Comparison of ENCODE assay signal across 1 cellular context in genomic region chr7:1503816-1504775, GRCh38.
TF ChIP-seq lines count a peak whose summit lies in the region.

Gene INTS1 (minus strand): TSS chr7:1504389. CDS start chr7:1503960, 429 bp downstream.

TF ChIP-seq in HepG2, 621 proteins besides CTCF, POLR2A, EP300 and RAD21 (continued from another document and continues in another):
- TF ChIP-seq ZNF761 (CRISPR knock-in tag; conservative IDR thresholded peaks at IDR 0.05) = 0 out of 2 replicates have a peak, but pooled peaks have one; percentile 28
- TF ChIP-seq FOXP1 (IDR thresholded peaks at IDR 0.05) = no peak
- no peak; the same call in 1 of the 2 replicates for TF ChIP-seq FOXP1 (CRISPR knock-in tag; IDR thresholded peaks at IDR 0.05)
- peak; percentile 84 for TF ChIP-seq POLR2G (IDR thresholded peaks at IDR 0.05; ENCODE audit: low read depth, low read length)
- no peak for TF ChIP-seq ZNF275 (CRISPR knock-in tag; IDR thresholded peaks at IDR 0.05; ENCODE audit: borderline replicate concordance)
- no peak for TF ChIP-seq THYN1 (CRISPR knock-in tag; IDR thresholded peaks at IDR 0.05; ENCODE audit: borderline replicate concordance, low read depth)
- peak; percentile 56 for TF ChIP-seq POLR2AphosphoS5 (IDR thresholded peaks at IDR 0.05; ENCODE audit: low read depth, low read length)
- peak; percentile 36; the same call in 1 of the 2 replicates for TF ChIP-seq NR2F2 (IDR thresholded peaks at IDR 0.05; ENCODE audit: borderline replicate concordance, low read depth)
- peak; percentile 97 for TF ChIP-seq FOXA3 (CRISPR knock-in tag; IDR thresholded peaks at IDR 0.05)
- TF ChIP-seq GRHL1 (CRISPR knock-in tag; conservative IDR thresholded peaks at IDR 0.05) = no peak
- TF ChIP-seq ZNF317 (CRISPR knock-in tag; IDR thresholded peaks at IDR 0.05) = no peak
- TF ChIP-seq ATF4 (CRISPR knock-in tag; IDR thresholded peaks at IDR 0.05) = 0 out of 4 replicates have a peak, but pooled peaks of 1 of the 2 experiments have one; percentile 35
- peak; percentile 98 for TF ChIP-seq ZBED4 (CRISPR knock-in tag; IDR thresholded peaks at IDR 0.05; ENCODE audit: borderline replicate concordance)
- TF ChIP-seq ZFP82 (CRISPR knock-in tag; IDR thresholded peaks at IDR 0.05; ENCODE audit: borderline replicate concordance) = no peak
- no peak for TF ChIP-seq ARID3A (IDR thresholded peaks at IDR 0.05; ENCODE audit: low read depth, low read length)
- TF ChIP-seq NR2F1 (CRISPR knock-in tag; IDR thresholded peaks at IDR 0.05) = no peak
- no peak; the same call in 1 of the 2 replicates for TF ChIP-seq ZFP90 (CRISPR knock-in tag; IDR thresholded peaks at IDR 0.05; ENCODE audit: borderline replicate concordance)
- no peak for TF ChIP-seq NFATC3 (CRISPR knock-in tag; IDR thresholded peaks at IDR 0.05)
- TF ChIP-seq ATF7 (IDR thresholded peaks at IDR 0.05) = no peak
- 0 out of 2 replicates have a peak, but pooled peaks have one; percentile 31 for TF ChIP-seq ATF7 (CRISPR knock-in tag; IDR thresholded peaks at IDR 0.05)
- no peak for TF ChIP-seq DBP (CRISPR knock-in tag; IDR thresholded peaks at IDR 0.05; ENCODE audit: not compliant biosample characterization)
- no peak for TF ChIP-seq MYPOP (CRISPR knock-in tag; IDR thresholded peaks at IDR 0.05)
- no peak for TF ChIP-seq CSRNP1 (CRISPR knock-in tag; IDR thresholded peaks at IDR 0.05)
- peak; percentile 76; the same call in 1 of the 2 replicates for TF ChIP-seq MXD4 (CRISPR knock-in tag; IDR thresholded peaks at IDR 0.05)
- no peak for TF ChIP-seq CERS6 (CRISPR knock-in tag; IDR thresholded peaks at IDR 0.05)
- no peak for TF ChIP-seq TCF7 (IDR thresholded peaks at IDR 0.05; ENCODE audit: low read depth)
- no peak for TF ChIP-seq SMARCE1 (IDR thresholded peaks at IDR 0.05; ENCODE audit: borderline replicate concordance)
- peak; percentile 61 for TF ChIP-seq SRY (CRISPR knock-in tag; IDR thresholded peaks at IDR 0.05)
- no peak for TF ChIP-seq GFI1 (CRISPR knock-in tag; IDR thresholded peaks at IDR 0.05; ENCODE audit: borderline replicate concordance)
- TF ChIP-seq ZNF326 (CRISPR knock-in tag; IDR thresholded peaks at IDR 0.05; ENCODE audit: borderline replicate concordance) = no peak
- no peak for TF ChIP-seq ZNF496 (CRISPR knock-in tag; IDR thresholded peaks at IDR 0.05; ENCODE audit: insufficient replicate concordance)
- TF ChIP-seq PAWR (CRISPR knock-in tag; IDR thresholded peaks at IDR 0.05; ENCODE audit: borderline replicate concordance) = no peak
- no peak for TF ChIP-seq AKNA (CRISPR knock-in tag; IDR thresholded peaks at IDR 0.05; ENCODE audit: borderline replicate concordance)
- TF ChIP-seq SNAI1 (CRISPR knock-in tag; IDR thresholded peaks at IDR 0.05; ENCODE audit: borderline replicate concordance) = no peak
- peak; percentile 43 for TF ChIP-seq GMEB2 (CRISPR knock-in tag; IDR thresholded peaks at IDR 0.05; ENCODE audit: low read depth)
- no peak for TF ChIP-seq LCORL (IDR thresholded peaks at IDR 0.05)
- no peak; the same call in 1 of the 2 replicates for TF ChIP-seq LCORL (CRISPR knock-in tag; IDR thresholded peaks at IDR 0.05)
- no peak for TF ChIP-seq SATB2 (CRISPR knock-in tag; IDR thresholded peaks at IDR 0.05)
- TF ChIP-seq ZNF850 (CRISPR knock-in tag; conservative IDR thresholded peaks at IDR 0.05) = no peak
- TF ChIP-seq ZNF274 (CRISPR knock-in tag; IDR thresholded peaks at IDR 0.05) = peak; percentile 50; the same call in 1 of the 2 replicates
